In genomic region chr9:101119206-101119819, GRCh38 we compare ENCODE assay signal across 8 cellular contexts.
DNase-seq lines count a peak whose midpoint lies in the region; FAIRE-seq and TF ChIP-seq lines count a peak whose summit lies in the region.

No MANE protein-coding gene starts in this region.

- POLR2A ChIA-PET in RWPE1 (lab: Yijun Ruan, JAX; ENCODE audit: low non-redundant PET), result no interaction called here

- CTCF ChIA-PET in RWPE1 (lab: Yijun Ruan, JAX), result interaction anchor here (0.5 to 1.8 kb wide), 15 partner anchors 10 to 927 kb away, joined by 3 to 15 read pairs (median 3); no protein-coding TSS in a partner anchor

- H3K4me3 ChIP-seq in fibroblast of mammary gland (ENCODE audit: control insufficient read depth, low read depth, low read length), result no peak overlapping the region

- no peak for TF ChIP-seq POLR2A in H54 (IDR thresholded peaks at IDR 0.05; ENCODE audit: low read depth, low read length)

- FAIRE-seq in H54 (lab: Jason Lieb, UNC), result peak; percentile 86

- H3K27ac ChIP-seq in RWPE1, result no peak overlapping the region

- DNase-seq in stimulated activated CD4-positive, alpha-beta T cell treated with anti-CD3 and anti-CD28 coated beads, Interleukin-2, amount 100 ng/mL, for 24 hours, result peak; percentile 18 to 36
- no peak for DNase-seq in stimulated activated CD4-positive, alpha-beta T cell treated with anti-CD3 and anti-CD28 coated beads, Interleukin-4, amount 100 ng/mL, for 24 hours
- peak; percentile 32 for DNase-seq in H54 (ENCODE audit: insufficient read length, low spot score)
- DNase-seq in Kasumi-1 (lab: John Stamatoyannopoulos, UW), result peak; percentile 37 to 48
- DNase-seq in RWPE1 (ENCODE audit: low spot score), result peak; percentile 57
- peak; percentile 15 for DNase-seq in fibroblast of mammary gland (ENCODE audit: low read depth)
- DNase-seq in pons (ENCODE audit: low spot score), result peak; percentile 80
- DNase-seq in MV-4-11 (lab: John Stamatoyannopoulos, UW), result no peak

- TF ChIP-seq CTCF in RWPE1 (conservative IDR thresholded peaks at IDR 0.05; ENCODE audit: low read depth) (peak; percentile 80), fibroblast of mammary gland (conservative IDR thresholded peaks at IDR 0.05; ENCODE audit: control insufficient read depth, insufficient read depth, low read depth, low read length) (peak; percentile 69)

Comparison
In these comparisons a context has a peak if more than half of its experiments do, and no peak if none do; other contexts are left out.
1. DNase-seq: peak in stimulated activated CD4-positive, alpha-beta T cell treated with anti-CD3 and anti-CD28 coated beads, Interleukin-2, amount 100 ng/mL, for 24 hours (2 of 2), H54 (single experiment), Kasumi-1 (2 of 2), RWPE1 (single experiment), fibroblast of mammary gland (single experiment) and pons (single experiment); none in stimulated activated CD4-positive, alpha-beta T cell treated with anti-CD3 and anti-CD28 coated beads, Interleukin-4, amount 100 ng/mL, for 24 hours (single experiment) and MV-4-11 (single experiment).